Comparison of ENCODE assay signal across 36 cellular contexts in the genomic region with DNA sequence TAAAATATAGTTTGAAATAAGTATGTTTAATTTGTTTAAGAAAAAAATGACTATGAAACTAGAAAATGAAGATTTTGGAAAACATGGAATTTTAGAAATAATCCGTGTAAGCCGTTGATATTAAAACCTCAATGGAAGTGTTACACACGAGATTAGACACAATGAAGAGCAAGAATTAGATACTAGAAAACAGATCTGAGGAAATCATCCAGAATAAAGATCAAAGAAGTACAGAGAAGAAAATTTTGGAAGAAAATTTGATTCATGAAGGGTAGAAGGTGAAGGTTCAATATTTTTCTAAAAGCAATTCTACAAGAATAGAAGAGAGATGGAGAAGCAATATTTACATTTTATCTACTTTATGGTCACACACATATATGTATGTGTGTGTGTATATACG.
"Had no signal": no experiment of that assay in that cellular context is flagged by ENCODE, and none has a peak within 500 bp of the region (broad histone marks: within the 10 kb centered on the region; RNA-seq: fewer than 3 reads in every experiment).

No MANE protein-coding gene starts in this region.

- H3K4me1 Mint-ChIP-seq: activated T-helper 17 cell treated with anti-CD3 and anti-CD28 coated beads, Interleukin-2, amount 50 U/mL, for 72 hours had no signal

- ATAC-seq: activated CD8-positive, alpha-beta T cell treated with anti-CD3 and anti-CD28 coated beads for 36 hours; activated naive CD4-positive, alpha-beta T cell treated with anti-CD3 and anti-CD28 coated beads, Interleukin-2, amount 50 U/mL, for 72 hours; activated T-cell treated with anti-CD3 and anti-CD28 coated beads, Interleukin-2, amount 50 U/mL, for 4 hours; activated T-cell treated with anti-CD3 and anti-CD28 coated beads, Interleukin-2, amount 50 U/mL, for 72 hours; activated T-helper 17 cell treated with anti-CD3 and anti-CD28 coated beads, Interleukin-2, amount 50 U/mL, for 72 hours; body of pancreas had no signal

- DNase-seq: activated B cell treated with CpG ODN at 0.5 μM for 24 hours; activated CD4-positive, alpha-beta memory T cell treated with anti-CD3 and anti-CD28 coated beads for 36 hours; activated CD4-positive, alpha-beta T cell treated with anti-CD3 and anti-CD28 coated beads for 4 hours; activated CD4-positive, alpha-beta T cell treated with anti-CD3 and anti-CD28 coated beads, Interleukin-2, amount 10 ng/mL, durations not matched to agents 24 days and 14 days; activated CD4-positive, alpha-beta T cell treated with anti-CD3 and anti-CD28 coated beads, Interleukin-2, amount 50 U/mL, for 1 hour; activated CD4-positive, alpha-beta T cell treated with anti-CD3 and anti-CD28 coated beads, Interleukin-2, amount 50 U/mL, for 4 hours; activated CD4-positive, CD25-positive, alpha-beta regulatory T cell treated with anti-CD3 and anti-CD28 coated beads, Interleukin-2, amount 50 U/mL, for 72 hours; activated CD8-positive, alpha-beta memory T cell treated with anti-CD3 and anti-CD28 coated beads, Interleukin-2, amount 50 U/mL, for 4 hours; activated CD8-positive, alpha-beta T cell treated with anti-CD3 and anti-CD28 coated beads for 36 hours; activated effector memory CD4-positive, alpha-beta T cell treated with anti-CD3 and anti-CD28 coated beads, Interleukin-2, amount 50 U/mL, for 16 hours; activated gamma-delta T cell treated with Interleukin-2 at 50 U/mL for 16 hours; activated naive CD4-positive, alpha-beta T cell; activated naive CD4-positive, alpha-beta T cell treated with anti-CD3 and anti-CD28 coated beads for 36 hours; activated naive CD4-positive, alpha-beta T cell treated with anti-CD3 and anti-CD28 coated beads, Interleukin-2, amount 50 U/mL, for 16 hours; activated naive CD8-positive, alpha-beta T cell treated with anti-CD3 and anti-CD28 coated beads for 36 hours; activated T-cell treated with anti-CD3 and anti-CD28 coated beads for 4 hours; activated T-cell treated with anti-CD3 and anti-CD28 coated beads, Interleukin-2, amount 50 U/mL, for 1 hour; activated T-cell treated with anti-CD3 and anti-CD28 coated beads, Interleukin-2, amount 50 U/mL, for 4 hours; activated T-cell treated with anti-CD3 and anti-CD28 coated beads, Interleukin-2, amount 50 U/mL, for 72 hours; adrenal gland; amniotic stem cell; aorta; body of pancreas; brain microvascular endothelial cell; central memory CD4-positive, alpha-beta T cell; T-helper 1 cell; T-helper 2 cell; T-helper 9 cell had no signal

- H3K4me3 Mint-ChIP-seq: activated B cell treated with CpG ODN at 0.5 μM for 24 hours; activated CD4-positive, alpha-beta memory T cell treated with anti-CD3 and anti-CD28 coated beads for 36 hours; activated CD4-positive, alpha-beta T cell treated with anti-CD3 and anti-CD28 coated beads, Interleukin-2, amount 10 ng/mL, durations not matched to agents 24 days and 14 days; activated CD8-positive, alpha-beta T cell treated with anti-CD3 and anti-CD28 coated beads for 36 hours; activated naive CD4-positive, alpha-beta T cell treated with anti-CD3 and anti-CD28 coated beads for 36 hours; activated naive CD8-positive, alpha-beta T cell treated with anti-CD3 and anti-CD28 coated beads for 36 hours; activated T-cell treated with anti-CD3 and anti-CD28 coated beads, Interleukin-2, amount 50 U/mL, for 4 hours; activated T-cell treated with anti-CD3 and anti-CD28 coated beads, Interleukin-2, amount 50 U/mL, for 72 hours; activated T-helper 1 cell treated with anti-CD3 and anti-CD28 coated beads, Interleukin-12 subunit alpha, Interleukin-12 subunit beta, Interleukin-2, Interleukin-4 antibody, amounts not matched to agents 30 ng/mL and 10 ng/mL and 1 ng/mL, durations not matched to agents 14 hours and 24 hours and 36 hours; activated T-helper 17 cell treated with anti-CD3 and anti-CD28 coated beads, Interleukin-2, amount 50 U/mL, for 72 hours; T-helper 1 cell treated with Interleukin-12 subunit alpha and Interleukin-12 subunit beta and Interleukin-4 antibody, amounts not matched to agents 30 μg/mL and 1 μg/mL, for 36 hours; T-helper 2 cell treated with Interferon-gamma antibody and Interleukin-4, amounts not matched to agents 5 μg/mL and 100 μg/mL, for 36 hours had no signal

- FAIRE-seq: astrocyte had no signal

- H3K27me3 Mint-ChIP-seq: activated B cell treated with CpG ODN at 0.5 μM for 24 hours; activated CD4-positive, alpha-beta memory T cell treated with anti-CD3 and anti-CD28 coated beads for 36 hours; activated CD4-positive, alpha-beta T cell treated with anti-CD3 and anti-CD28 coated beads, Interleukin-2, amount 10 ng/mL, durations not matched to agents 24 days and 14 days; activated CD8-positive, alpha-beta T cell treated with anti-CD3 and anti-CD28 coated beads for 36 hours; activated naive CD8-positive, alpha-beta T cell treated with anti-CD3 and anti-CD28 coated beads for 36 hours; activated T-helper 17 cell treated with anti-CD3 and anti-CD28 coated beads, Interleukin-2, amount 50 U/mL, for 72 hours had no signal

- H3K9me3 Mint-ChIP-seq: activated CD4-positive, alpha-beta memory T cell treated with anti-CD3 and anti-CD28 coated beads for 36 hours; activated T-helper 1 cell treated with anti-CD3 and anti-CD28 coated beads, Interleukin-12 subunit alpha, Interleukin-12 subunit beta, Interleukin-2, Interleukin-4 antibody, amounts not matched to agents 30 ng/mL and 10 ng/mL and 1 ng/mL, durations not matched to agents 14 hours and 24 hours and 36 hours; activated T-helper 17 cell treated with anti-CD3 and anti-CD28 coated beads, Interleukin-2, amount 50 U/mL, for 72 hours had no signal

- H3K36me3 ChIP-seq: adrenal gland, brain microvascular endothelial cell, breast epithelium had no signal

- H3K4me3 ChIP-seq: adrenal gland, body of pancreas, breast epithelium had no signal

- H3K27me3 ChIP-seq: adrenal gland, body of pancreas, brain microvascular endothelial cell, breast epithelium had no signal

- H3K27ac ChIP-seq: adrenal gland, body of pancreas, brain microvascular endothelial cell, breast epithelium, VCaP had no signal

- H3K27ac Mint-ChIP-seq: activated B cell treated with CpG ODN at 0.5 μM for 24 hours; activated CD4-positive, alpha-beta memory T cell treated with anti-CD3 and anti-CD28 coated beads for 36 hours; activated CD8-positive, alpha-beta T cell treated with anti-CD3 and anti-CD28 coated beads for 36 hours; activated naive CD4-positive, alpha-beta T cell treated with anti-CD3 and anti-CD28 coated beads for 36 hours; activated naive CD4-positive, alpha-beta T cell treated with anti-CD3 and anti-CD28 coated beads, Interleukin-2, amount 50 U/mL, for 72 hours; activated naive CD8-positive, alpha-beta T cell treated with anti-CD3 and anti-CD28 coated beads for 36 hours; activated T-cell treated with anti-CD3 and anti-CD28 coated beads, Interleukin-2, amount 50 U/mL, for 72 hours; activated T-helper 1 cell treated with anti-CD3 and anti-CD28 coated beads, Interleukin-12 subunit alpha, Interleukin-12 subunit beta, Interleukin-2, Interleukin-4 antibody, amounts not matched to agents 30 ng/mL and 10 ng/mL and 1 ng/mL, durations not matched to agents 14 hours and 24 hours and 36 hours; activated T-helper 17 cell treated with anti-CD3 and anti-CD28 coated beads, Interleukin-2, amount 50 U/mL, for 72 hours; T-helper 1 cell treated with Interleukin-12 subunit alpha and Interleukin-12 subunit beta and Interleukin-4 antibody, amounts not matched to agents 30 μg/mL and 1 μg/mL, for 36 hours; T-helper 2 cell treated with Interferon-gamma antibody and Interleukin-4, amounts not matched to agents 5 μg/mL and 100 μg/mL, for 36 hours had no signal

- H3K4me1 ChIP-seq: adrenal gland, breast epithelium had no signal

- H3K9me3 ChIP-seq: adrenal gland, body of pancreas, breast epithelium had no signal
